25 cellular contexts compared by ENCODE assay signal in genomic region chr17:72838581-72838980, GRCh38.
"Had no signal": no experiment of that assay in that cellular context is flagged by ENCODE, and none has a peak within 500 bp of the region (broad histone marks: within the 10 kb centered on the region; RNA-seq: fewer than 3 reads in every experiment).

No MANE protein-coding gene starts in this region.

- H3K9ac ChIP-seq: neural progenitor cell, parathyroid adenoma had no signal

- FAIRE-seq: endothelial cell of umbilical vein, keratinocyte had no signal

- DNase-seq: colonic mucosa; effector CD8-positive, alpha-beta T cell; foreskin melanocyte; glutamatergic neuron; heart right ventricle; hippocampal formation; immature natural killer cell; left ventricle myocardium superior; lower lobe of right lung; naive thymus-derived CD4-positive, alpha-beta T cell; sigmoid colon; spleen; stimulated activated CD4-positive, alpha-beta T cell treated with anti-CD3 and anti-CD28 coated beads, Interleukin-4, amount 100 ng/mL, for 4 hours; stimulated activated naive CD8-positive, alpha-beta T cell treated with anti-CD3 and anti-CD28 coated beads, Interleukin-15, Interleukin-2, amounts not matched to agents 100 U/mL and 50 U/mL, for 24 hours; substantia nigra; testis; tibial artery; uterus had no signal

- H3K27ac ChIP-seq: colonic mucosa, esophagus muscularis mucosa, heart right ventricle, lower lobe of right lung, neural progenitor cell, parathyroid adenoma, sigmoid colon, spleen, testis, tibial artery, uterus had no signal

- H3K4me3 ChIP-seq: colonic mucosa, esophagus muscularis mucosa, heart right ventricle, lower lobe of right lung, neural progenitor cell, sigmoid colon, skin epidermis, spleen, testis, tibial artery, uterus had no signal

- H3K36me3 ChIP-seq: colonic mucosa, neural progenitor cell, sigmoid colon, uterus had no signal

- H3K4me1 ChIP-seq: colonic mucosa, esophagus muscularis mucosa, lower lobe of right lung, parathyroid adenoma, sigmoid colon, spleen, testis, tibial artery, uterus had no signal

- ATAC-seq: heart right ventricle; lower lobe of right lung; naive thymus-derived CD4-positive, alpha-beta T cell; stimulated activated memory B cell treated with anti-CD40 and anti-IgM and Interleukin-4, amounts not matched to agents 10 μg/mL and 1 μg/mL and 100 μg/mL, for 72 hours; stimulated activated naive CD8-positive, alpha-beta T cell treated with anti-CD3 and anti-CD28 coated beads, Interleukin-15, Interleukin-2, amounts not matched to agents 100 U/mL and 50 U/mL, for 24 hours had no signal

- H3K27me3 ChIP-seq: colonic mucosa, esophagus muscularis mucosa, heart right ventricle, neural progenitor cell, sigmoid colon, spleen, testis, tibial artery, uterus had no signal

- H3K9me3 ChIP-seq: colonic mucosa, testis, uterus had no signal

- H2AFZ ChIP-seq: neural progenitor cell, parathyroid adenoma had no signal
